Comparison of ENCODE assay signal across 22 cellular contexts in genomic region chr2:96579422-96579821, GRCh38. TPM values are rescaled to one million over a fixed set of nuclear protein-coding genes. Genes with fewer than 3 reads are reported as not detected.
DNase-seq lines count a peak whose midpoint lies in the region; ATAC-seq and TF ChIP-seq lines count a peak whose summit lies in the region.
"Had no signal": no experiment of that assay in that cellular context is flagged by ENCODE, and none has a peak within 500 bp of the region (broad histone marks: within the 10 kb centered on the region; RNA-seq: fewer than 3 reads in every experiment).

No MANE protein-coding gene starts in this region.

- no peak for TF ChIP-seq RAD21 in HCT116 (IDR thresholded peaks at IDR 0.05; ENCODE audit: low read depth)

- H3K9me2 ChIP-seq in HCT116 (ENCODE audit: insufficient read depth) = no peaks in the 10 kb centered on the region

- no peaks in the 10 kb centered on the region for H3K9me3 ChIP-seq in HCT116 (ENCODE audit: control insufficient read depth in 1 of 2, insufficient read depth in 1 of 2, low read depth in 1 of 2, low read length in 2 of 2)
- H3K9me3 ChIP-seq: MG63, Peyer's patch had no signal

- H3K27me3 Mint-ChIP-seq in type B pancreatic cell = no peaks in the 10 kb centered on the region

- H2AFZ ChIP-seq in HCT116 (ENCODE audit: low read depth, low read length, poor library complexity, severe bottlenecking) = no peak overlapping the region

- H3K4me1 ChIP-seq in HCT116 (ENCODE audit: control insufficient read depth in 1 of 2, insufficient read depth in 2 of 2, low read length in 2 of 2) = no peaks in the 10 kb centered on the region
- H3K4me1 ChIP-seq: Peyer's patch had no signal

- ATAC-seq in HCT116 = peak; percentile 51; the same call in 1 of the 2 replicates
- no peak for ATAC-seq in GM18907 (IDR thresholded peaks at IDR 0.05; ENCODE audit: unreplicated experiment)
- ATAC-seq in HG03045 (IDR thresholded peaks at IDR 0.05; ENCODE audit: unreplicated experiment) = no peak

- no peak overlapping the region for H3K27ac ChIP-seq in HCT116 (ENCODE audit: low read depth, low read length)
- H3K27ac ChIP-seq: Peyer's patch, SK-N-MC had no signal

- H4K20me1 ChIP-seq in HCT116 (ENCODE audit: insufficient read depth) = no peaks in the 10 kb centered on the region

- H3K4me2 ChIP-seq in HCT116 (ENCODE audit: low read length) = no peak overlapping the region

- H3K36me3 Mint-ChIP-seq in type B pancreatic cell = peaks cover under 1% of the 10 kb centered on the region

- CTCF ChIA-PET in HCT116 (lab: Charles Lee) = interaction anchor here (0.6 kb wide), 1 partner anchor 29 kb away, joined by 3 read pairs; no protein-coding TSS in a partner anchor

- BruUV-seq in HCT116 (replicated peaks; lab: Mats Ljungman, UMichigan) = no TSS peak

- no peak overlapping the region for H3K4me3 Mint-ChIP-seq in type B pancreatic cell
- H3K4me3 Mint-ChIP-seq: T-helper 1 cell treated with Interleukin-12 subunit alpha and Interleukin-12 subunit beta and Interleukin-4 antibody, amounts not matched to agents 30 μg/mL and 1 μg/mL, for 36 hours had no signal

- RAD21 ChIA-PET in HCT116 (lab: Charles Lee; ENCODE audit: low non-redundant PET in 1 of 2, low total read pairs in 2 of 2, uncharacterized antibody in 2 of 2, unreplicated experiment in 2 of 2) = interaction anchor here in 1 of 2 experiments (0.9 kb wide), 1 partner anchor 29 kb away, joined by 3 read pairs; no protein-coding TSS in a partner anchor

- no peak overlapping the region for H3K9ac ChIP-seq in HCT116 (ENCODE audit: low read length)

- no peaks in the 10 kb centered on the region for H3K9me3 Mint-ChIP-seq in type B pancreatic cell
- H3K9me3 Mint-ChIP-seq: T-helper 1 cell treated with Interleukin-12 subunit alpha and Interleukin-12 subunit beta and Interleukin-4 antibody, amounts not matched to agents 30 μg/mL and 1 μg/mL, for 36 hours had no signal

- intact Hi-C loops in HCT116 (cut with micrococcal nuclease) = no loop called here

- H3K27ac Mint-ChIP-seq in type B pancreatic cell = no peak overlapping the region
- H3K27ac Mint-ChIP-seq: T-helper 1 cell treated with Interleukin-12 subunit alpha and Interleukin-12 subunit beta and Interleukin-4 antibody, amounts not matched to agents 30 μg/mL and 1 μg/mL, for 36 hours had no signal

- TF ChIP-seq CTCF in GM12873 (IDR thresholded peaks at IDR 0.05; ENCODE audit: insufficient read depth, low read depth, low read length, missing control alignments) = peak; percentile 20
- TF ChIP-seq CTCF in HCT116 (IDR thresholded peaks at IDR 0.05 in 2 of 3, conservative IDR thresholded peaks at IDR 0.05 in 1 of 3; ENCODE audit: borderline replicate concordance in 1 of 3, insufficient read depth in 1 of 3, low read depth in 2 of 3, low read length in 2 of 3) = peak in 1 of 3 experiments; percentile 10; a peak in 2 of 6 replicates
- peak; percentile 25 for TF ChIP-seq CTCF in type B pancreatic cell (conservative IDR thresholded peaks at IDR 0.05)

- no peaks in the 10 kb centered on the region for H3K36me3 ChIP-seq in HCT116 (ENCODE audit: control insufficient read depth in 1 of 2, insufficient read depth in 2 of 2, low read length in 2 of 2)
- H3K36me3 ChIP-seq: Peyer's patch had no signal

- TF ChIP-seq POLR2A in HCT116 (IDR thresholded peaks at IDR 0.05; ENCODE audit: borderline replicate concordance, extremely low read depth, insufficient read depth, insufficient read length) = no peak

- no peak overlapping the region for H3K4me3 ChIP-seq in HCT116 (replicated peaks in 1 of 2; ENCODE audit: low read depth in 1 of 2, low read length in 2 of 2)
- H3K4me3 ChIP-seq: MG63, Peyer's patch, SK-N-MC had no signal

- H3K4me1 Mint-ChIP-seq in type B pancreatic cell (ENCODE audit: unreplicated experiment) = peaks cover 7% of the 10 kb centered on the region

- H3K27me3 ChIP-seq in HCT116 (ENCODE audit: insufficient read depth, low read length) = no peaks in the 10 kb centered on the region
- H3K27me3 ChIP-seq: MG63, Peyer's patch had no signal

- DNase-seq in HCT116 (ENCODE audit: low read depth, low spot score) = no peak
- peak; percentile 49 for DNase-seq in iPS-NIHi11 (ENCODE audit: low spot score)
- no peak for DNase-seq in type B pancreatic cell (ENCODE audit: extremely low spot score, unreplicated experiment)
- DNase-seq in DMS 273 (lab: John Stamatoyannopoulos, UW; ENCODE audit: unreplicated experiment) = no peak
- DNase-seq: ACHN, Calu3, IMR-90, KG1, NCI-H1105 treated with DMSO at 0.1 percent for 48 hours, NCI-H146, NCI-H1930, NCI-H2107, NCI-H510A, NCI-H69, Peyer's patch, SIG-M5 had no signal

- POLR2A ChIA-PET in HCT116 (lab: Charles Lee) = no interaction called here

- H3K79me2 ChIP-seq in HCT116 (ENCODE audit: insufficient read depth, low read length) = no peaks in the 10 kb centered on the region

TF ChIP-seq in HCT116, 20 proteins besides CTCF, POLR2A, EP300 and RAD21:
- TF ChIP-seq REST (IDR thresholded peaks at IDR 0.05; ENCODE audit: low read depth) = no peak
- TF ChIP-seq CEBPB (IDR thresholded peaks at IDR 0.05; ENCODE audit: low read depth) = no peak
- TF ChIP-seq TCF7L2 (IDR thresholded peaks at IDR 0.05; ENCODE audit: borderline replicate concordance, extremely low read depth, insufficient read depth, insufficient read length) = no peak
- no peak for TF ChIP-seq ZNF274 (IDR thresholded peaks at IDR 0.05; ENCODE audit: low read depth, low read length)
- no peak for TF ChIP-seq ZBTB33 (IDR thresholded peaks at IDR 0.05; ENCODE audit: extremely low read depth, insufficient replicate concordance, low read length)
- no peak for TF ChIP-seq JUND (IDR thresholded peaks at IDR 0.05)
- no peak for TF ChIP-seq POLR2AphosphoS5 (IDR thresholded peaks at IDR 0.05; ENCODE audit: low read depth, low read length)
- no peak for TF ChIP-seq ATF3 (IDR thresholded peaks at IDR 0.05)
- TF ChIP-seq ZFX (IDR thresholded peaks at IDR 0.05) = no peak

RNA-seq across cellular contexts. Expression of gene ARID5A, which starts 42.9 kb away (rescaled TPM):
- 8.2 TPM for total RNA-seq in HCT116 (2021; ENCODE audit: unreplicated experiment)
- polyA plus RNA-seq in HCT116 (2012) = 6.2 and 7.5 TPM in 2 replicates
- 5.1 and 11.9 TPM in 2 replicates for total RNA-seq in type B pancreatic cell (ENCODE audit: low replicate concordance)

RNA-seq across cellular contexts. Expression of gene KANSL3, which starts 58.7 kb away (rescaled TPM):
- 35.8 TPM for total RNA-seq in HCT116 (2021; ENCODE audit: unreplicated experiment)
- polyA plus RNA-seq in HCT116 (2012) = 24.6 and 27.7 TPM in 2 replicates
- 40.7 and 53.2 TPM in 2 replicates for total RNA-seq in type B pancreatic cell (ENCODE audit: low replicate concordance)
